14 cellular contexts compared by ENCODE assay signal in the genomic region with DNA sequence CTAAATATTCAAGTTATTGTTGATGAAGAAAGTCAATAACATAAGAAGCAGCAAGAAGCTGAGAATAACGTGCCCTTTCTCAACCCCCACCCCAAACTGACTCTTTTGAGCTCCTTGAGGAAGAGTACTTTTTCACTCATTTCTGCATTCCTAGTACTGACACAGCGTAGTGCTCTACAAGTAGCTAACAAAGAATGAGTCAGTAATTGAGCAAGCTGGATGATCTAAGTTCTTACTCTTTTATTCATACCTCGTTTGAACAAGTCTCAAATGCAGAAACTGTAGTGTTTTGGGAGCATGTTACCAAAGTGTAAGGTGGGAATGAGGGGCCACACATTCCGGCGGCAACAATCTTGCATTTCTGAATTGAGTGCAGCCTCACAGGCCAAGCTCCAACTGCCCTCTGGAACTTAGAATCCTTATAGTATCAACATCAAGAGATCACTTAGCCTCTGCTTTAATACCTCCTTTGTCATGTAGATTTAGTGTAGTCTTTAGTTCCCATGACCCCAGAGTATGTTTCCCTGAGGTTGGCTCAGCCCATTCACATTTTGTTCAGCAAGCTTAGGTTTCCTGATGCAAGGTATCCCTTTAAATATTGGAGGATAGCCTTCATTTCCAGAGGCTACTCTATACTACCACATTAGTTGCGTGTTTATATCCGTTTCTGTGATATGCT.
DNase-seq lines count a peak whose midpoint lies in the region; ATAC-seq, FAIRE-seq and TF ChIP-seq lines count a peak whose summit lies in the region.
"Had no signal": no experiment of that assay in that cellular context is flagged by ENCODE, and none has a peak within 500 bp of the region (broad histone marks: within the 10 kb centered on the region; RNA-seq: fewer than 3 reads in every experiment).

No MANE protein-coding gene starts in this region.

- 0 out of 6 replicates have a peak, but pooled peaks of 1 of the 2 experiments have one; percentile 43 for ATAC-seq in A549
- no peak for ATAC-seq in GM19397 (IDR thresholded peaks at IDR 0.05; ENCODE audit: unreplicated experiment)
- ATAC-seq: activated T-cell treated with anti-CD3 and anti-CD28 coated beads, Interleukin-2, amount 50 U/mL, for 72 hours had no signal

- peak overlapping the region; percentile 71 for H3K4me3 Mint-ChIP-seq in HFFc6
- H3K4me3 Mint-ChIP-seq: activated B cell treated with CpG ODN at 0.5 μM for 24 hours; activated T-cell treated with anti-CD3 and anti-CD28 coated beads, Interleukin-2, amount 50 U/mL, for 72 hours had no signal

- H3K9me3 ChIP-seq in A549 (no peaks in the 10 kb centered on the region), prostate gland (no peaks in the 10 kb centered on the region)
- H3K9me3 ChIP-seq: vagina had no signal

- H3K4me2 ChIP-seq in A549, result no peak overlapping the region; the same call in 2 of the 3 replicates

- H3K27ac Mint-ChIP-seq in HFFc6, result peak overlapping the region; percentile 86
- H3K27ac Mint-ChIP-seq: activated B cell treated with CpG ODN at 0.5 μM for 24 hours; activated T-cell treated with anti-CD3 and anti-CD28 coated beads, Interleukin-2, amount 50 U/mL, for 72 hours had no signal

- no peak overlapping the region for H3K27ac ChIP-seq in A549
- H3K27ac ChIP-seq in prostate gland, result no peak overlapping the region
- H3K27ac ChIP-seq: vagina had no signal

- TF ChIP-seq POLR2A in A549 (IDR thresholded peaks at IDR 0.05; ENCODE audit: low read length) (no peak), prostate gland (IDR thresholded peaks at IDR 0.05) (no peak)

- H3K9me3 Mint-ChIP-seq in HFFc6, result no peaks in the 10 kb centered on the region
- H3K9me3 Mint-ChIP-seq: activated B cell treated with CpG ODN at 0.5 μM for 24 hours had no signal

- no peak for FAIRE-seq in A549 (lab: Jason Lieb, UNC)

- H3K4me1 ChIP-seq in A549, result no peaks in the 10 kb centered on the region
- H3K4me1 ChIP-seq in prostate gland (replicated peaks), result no peaks in the 10 kb centered on the region
- H3K4me1 ChIP-seq: vagina had no signal

- TF ChIP-seq EP300 in A549 (IDR thresholded peaks at IDR 0.05), result no peak

- H3K27me3 ChIP-seq in prostate gland (replicated peaks; ENCODE audit: insufficient read depth), result no peaks in the 10 kb centered on the region
- H3K27me3 ChIP-seq: vagina had no signal

- H3K36me3 ChIP-seq in prostate gland, result no peaks in the 10 kb centered on the region
- H3K36me3 ChIP-seq: vagina had no signal

- WGBS in A549 (ENCODE audit: missing lambda C conversion rate), result 45% methylated on average over 7 of the region's 7 CpGs
- 78% methylated on average over 7 of the region's 7 CpGs for WGBS in prostate gland

- POLR2A ChIA-PET in A549 (lab: Yijun Ruan, JAX), result no interaction called here

- peaks cover 27% of the 10 kb centered on the region for H3K36me3 Mint-ChIP-seq in HFFc6 (ENCODE audit: low read depth)

- no peaks in the 10 kb centered on the region for H3K27me3 Mint-ChIP-seq in HFFc6 (ENCODE audit: insufficient read depth)
- H3K27me3 Mint-ChIP-seq: activated B cell treated with CpG ODN at 0.5 μM for 24 hours had no signal

- intact Hi-C loops in prostate gland (cut with DNase I), result no loop called here

- H3K4me3 ChIP-seq in A549, result no peak overlapping the region
- no peak overlapping the region for H3K4me3 ChIP-seq in prostate gland
- H3K4me3 ChIP-seq: skin epidermis, vagina had no signal

- CTCF ChIA-PET in A549 (lab: Yijun Ruan, JAX), result interaction anchor here (0.6 kb wide), 1 partner anchor 1333 kb away, joined by 3 read pairs; no protein-coding TSS in a partner anchor

- H3K4me1 Mint-ChIP-seq in HFFc6 (ENCODE audit: low read depth), result peaks cover 75% of the 10 kb centered on the region
- H3K4me1 Mint-ChIP-seq: activated B cell treated with CpG ODN at 0.5 μM for 24 hours had no signal

- peak in 1 of 2 experiments; percentile 11 for DNase-seq in A549 (ENCODE audit: low read depth in 1 of 2, low spot score in 1 of 2)
- peak; percentile 75 for DNase-seq in HFFc6
- peak; percentile 95 for DNase-seq in amniotic epithelial cell (ENCODE audit: low read depth)
- peak; percentile 17 for DNase-seq in iPS DF 19.7 (ENCODE audit: low read depth, low spot score)
- DNase-seq in HuH-7.5 (ENCODE audit: low spot score), result no peak
- DNase-seq in prostate gland (ENCODE audit: low spot score), result no peak
- DNase-seq in NCI-H69 (lab: John Stamatoyannopoulos, UW), result no peak
- DNase-seq: activated B cell treated with CpG ODN at 0.5 μM for 24 hours; activated T-cell treated with anti-CD3 and anti-CD28 coated beads, Interleukin-2, amount 50 U/mL, for 72 hours; head of caudate nucleus; NCI-H1417 treated with DMSO at 0.1 percent for 48 hours had no signal

- no peak for TF ChIP-seq CTCF in A549 (IDR thresholded peaks at IDR 0.05)
- TF ChIP-seq CTCF in HFFc6 (IDR thresholded peaks at IDR 0.05), result no peak
- TF ChIP-seq CTCF in prostate gland (IDR thresholded peaks at IDR 0.05), result no peak

- no peak for TF ChIP-seq RAD21 in A549 (conservative IDR thresholded peaks at IDR 0.05 in 1 of 2, IDR thresholded peaks at IDR 0.05 in 1 of 2)

TF ChIP-seq in A549, 52 proteins besides CTCF, POLR2A, EP300 and RAD21:
- TF ChIP-seq ZSCAN20 (CRISPR knock-in tag; IDR thresholded peaks at IDR 0.05), result no peak
- TF ChIP-seq, protein P1, sequence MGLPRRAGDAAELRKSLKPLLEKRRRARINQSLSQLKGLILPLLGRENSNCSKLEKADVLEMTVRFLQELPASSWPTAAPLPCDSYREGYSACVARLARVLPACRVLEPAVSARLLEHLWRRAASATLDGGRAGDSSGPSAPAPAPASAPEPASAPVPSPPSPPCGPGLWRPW (IDR thresholded peaks at IDR 0.05), result 0 out of 2 replicates have a peak, but pooled peaks have one; percentile 4

Comparison
In these comparisons a context has a peak if more than half of its experiments do, and no peak if none do; other contexts are left out.
1. DNase-seq: peak in HFFc6 (single experiment), amniotic epithelial cell (single experiment) and iPS DF 19.7 (single experiment); none in HuH-7.5 (single experiment), prostate gland (single experiment) and NCI-H69 (single experiment).